16 cellular contexts compared by ENCODE assay signal in the genomic region with DNA sequence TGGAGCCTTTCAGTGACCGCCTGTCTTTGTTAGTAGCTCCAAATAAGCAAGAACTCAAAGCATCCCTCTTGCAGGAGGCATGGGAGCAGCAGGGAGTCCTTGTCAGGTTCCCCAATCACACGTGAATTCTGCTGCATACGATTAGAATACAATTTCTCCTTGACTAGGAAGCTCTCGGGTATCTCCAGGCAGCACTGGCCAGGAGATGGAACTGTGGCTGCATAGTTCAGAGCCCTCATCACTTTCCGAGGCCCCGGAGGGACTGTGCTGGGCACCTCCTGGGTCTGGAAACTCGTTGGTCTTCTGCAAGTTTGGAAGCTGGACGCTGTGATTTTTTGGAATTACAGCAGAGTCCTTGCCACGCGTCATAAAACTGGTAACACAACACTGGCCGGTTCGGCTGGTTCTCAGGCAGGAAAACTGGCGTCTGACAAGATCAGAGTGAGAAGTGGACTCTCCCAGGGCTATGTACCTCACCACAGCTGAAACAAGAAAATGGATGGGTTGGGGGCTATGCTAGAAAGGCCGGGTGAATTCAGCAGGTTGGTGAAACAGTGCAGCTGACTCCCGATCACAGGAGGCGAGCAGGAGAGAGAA.
DNase-seq lines count a peak whose midpoint lies in the region; ATAC-seq and TF ChIP-seq lines count a peak whose summit lies in the region.
"Had no signal": no experiment of that assay in that cellular context is flagged by ENCODE, and none has a peak within 500 bp of the region (broad histone marks: within the 10 kb centered on the region; RNA-seq: fewer than 3 reads in every experiment).

No MANE protein-coding gene starts in this region.

- H3K79me2 ChIP-seq in GM23338 (replicated peaks; ENCODE audit: insufficient read depth): no peaks in the 10 kb centered on the region

- no peaks in the 10 kb centered on the region for H3K36me3 Mint-ChIP-seq in GM23338 (ENCODE audit: low read depth)
- H3K36me3 Mint-ChIP-seq in memory B cell: peaks cover 36% of the 10 kb centered on the region

- H3K27me3 Mint-ChIP-seq in GM23338 (ENCODE audit: insufficient read depth, low read depth, poor library complexity) (peaks cover 11% of the 10 kb centered on the region), memory B cell (no peaks in the 10 kb centered on the region)

- H3K27ac ChIP-seq in GM23338 (ENCODE audit: low read depth): no peak overlapping the region
- H3K27ac ChIP-seq in cingulate gyrus (ENCODE audit: low read depth, low read length): peak overlapping the region; percentile 29
- H3K27ac ChIP-seq in psoas muscle: peak overlapping the region; percentile 4
- H3K27ac ChIP-seq: A549, PC-9 had no signal

- ATAC-seq in GM23338 (no peak), memory B cell (ENCODE audit: low read depth) (no peak), psoas muscle (peak in 1 of 4 donors; percentile 28), HG02588 (IDR thresholded peaks at IDR 0.05; ENCODE audit: unreplicated experiment) (no peak)
- ATAC-seq: A549 had no signal

- in situ Hi-C loops in ACHN (cut with HindIII; ENCODE audit: low pct_ligation_motif_present, low pct_unique_long_range_greater_than_20kb, low sequenced_read_pairs): no loop called here

- H3K4me1 ChIP-seq in GM23338 (ENCODE audit: insufficient read depth): no peaks in the 10 kb centered on the region
- no peaks in the 10 kb centered on the region for H3K4me1 ChIP-seq in psoas muscle
- H3K4me1 ChIP-seq: A549 had no signal

- H3K9me3 Mint-ChIP-seq in GM23338 (no peaks in the 10 kb centered on the region), memory B cell (no peaks in the 10 kb centered on the region)

- TF ChIP-seq CTCF in GM23338 (conservative IDR thresholded peaks at IDR 0.05; ENCODE audit: low read depth in 2 of 2) (no peak), psoas muscle (IDR thresholded peaks at IDR 0.05) (no peak)

- no peak overlapping the region for H3K4me3 ChIP-seq in GM23338
- no peak overlapping the region for H3K4me3 ChIP-seq in psoas muscle
- H3K4me3 ChIP-seq: A549, PC-9 had no signal

- H3K4me1 Mint-ChIP-seq in GM23338 (peaks cover 5% of the 10 kb centered on the region; the same call in 2 of the 3 replicates), memory B cell (peaks cover 6% of the 10 kb centered on the region)

- DNase-seq in GM23338 (ENCODE audit: low spot score): no peak
- DNase-seq in memory B cell (ENCODE audit: low spot score in 2 of 2): no peak
- DNase-seq in psoas muscle: no peak
- DNase-seq in mesenteric fat pad (ENCODE audit: low spot score): no peak
- no peak for DNase-seq in ACHN
- no peak for DNase-seq in UCSD-AML1 (lab: John Stamatoyannopoulos, UW; ENCODE audit: unreplicated experiment)
- DNase-seq: DMS79, GDM1, KG1, NCI-H1092 treated with DMSO at 0.1 percent for 48 hours, NCI-H187, NCI-H748 treated with DMSO at 0.1 percent for 48 hours had no signal

- H3K9me3 ChIP-seq in psoas muscle: no peaks in the 10 kb centered on the region
- H3K9me3 ChIP-seq: A549 had no signal

- no peaks in the 10 kb centered on the region for H3F3A ChIP-seq in GM23338 (replicated peaks; ENCODE audit: low read depth)

- H4K20me1 ChIP-seq in GM23338 (replicated peaks; ENCODE audit: insufficient read depth): no peaks in the 10 kb centered on the region

- H3K36me3 ChIP-seq in GM23338 (ENCODE audit: insufficient read depth) (no peaks in the 10 kb centered on the region), psoas muscle (ENCODE audit: insufficient read depth in 1 of 2, low read depth in 1 of 2) (no peaks in the 10 kb centered on the region)

- intact Hi-C loops in psoas muscle (cut with DNase I): loop anchor here in 1 of 2 donors (10.0 kb wide), 1 partner anchor 289 kb away; no protein-coding TSS in a partner anchor

- 37 to 44% (median 41%) methylated on average over 16 of the region's 16 CpGs for WGBS in psoas muscle, 3 donors

- H3K27me3 ChIP-seq in GM23338 (ENCODE audit: insufficient read depth) (no peaks in the 10 kb centered on the region), psoas muscle (ENCODE audit: insufficient read depth in 3 of 3, low read length in 2 of 3) (peaks cover 0 to 3% (median 0%) of the 10 kb centered on the region in 3 donors)

- H3K9me2 ChIP-seq in GM23338 (ENCODE audit: insufficient read depth): no peaks in the 10 kb centered on the region

- H2AFZ ChIP-seq in GM23338: no peak overlapping the region
- H2AFZ ChIP-seq: PC-9 had no signal

- 0 out of 2 replicates have a peak overlapping the region, but pooled peaks have one; percentile 17 for H3K27ac Mint-ChIP-seq in GM23338
- H3K27ac Mint-ChIP-seq in memory B cell: peak overlapping the region; percentile 22

- H3K4me3 Mint-ChIP-seq in GM23338 (no peak overlapping the region), memory B cell (no peak overlapping the region)

- H3K4me2 ChIP-seq in GM23338: no peak overlapping the region
- H3K4me2 ChIP-seq: A549, PC-9 had no signal

TF ChIP-seq in GM23338, 12 proteins besides CTCF, POLR2A, EP300 and RAD21 (continues in another document):
- TF ChIP-seq EZH2 (IDR thresholded peaks at IDR 0.05; ENCODE audit: low read depth, unreplicated experiment) (no peak), POLR2AphosphoS5 (IDR thresholded peaks at IDR 0.05; ENCODE audit: low read depth) (no peak), ZNF331 (CRISPR knock-in tag; IDR thresholded peaks at IDR 0.05; ENCODE audit: low read depth) (no peak), EZH2phosphoT487 (IDR thresholded peaks at IDR 0.05; ENCODE audit: unreplicated experiment) (no peak), ZNF114 (CRISPR knock-in tag; IDR thresholded peaks at IDR 0.05) (no peak), STAT1 (IDR thresholded peaks at IDR 0.05; ENCODE audit: unreplicated experiment) (no peak), NANOG (IDR thresholded peaks at IDR 0.05; ENCODE audit: borderline replicate concordance) (no peak)
- TF ChIP-seq, protein P1, sequence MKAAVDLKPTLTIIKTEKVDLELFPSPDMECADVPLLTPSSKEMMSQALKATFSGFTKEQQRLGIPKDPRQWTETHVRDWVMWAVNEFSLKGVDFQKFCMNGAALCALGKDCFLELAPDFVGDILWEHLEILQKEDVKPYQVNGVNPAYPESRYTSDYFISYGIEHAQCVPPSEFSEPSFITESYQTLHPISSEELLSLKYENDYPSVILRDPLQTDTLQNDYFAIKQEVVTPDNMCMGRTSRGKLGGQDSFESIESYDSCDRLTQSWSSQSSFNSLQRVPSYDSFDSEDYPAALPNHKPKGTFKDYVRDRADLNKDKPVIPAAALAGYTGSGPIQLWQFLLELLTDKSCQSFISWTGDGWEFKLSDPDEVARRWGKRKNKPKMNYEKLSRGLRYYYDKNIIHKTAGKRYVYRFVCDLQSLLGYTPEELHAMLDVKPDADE (IDR thresholded peaks at IDR 0.05): no peak
- TF ChIP-seq, protein P2, sequence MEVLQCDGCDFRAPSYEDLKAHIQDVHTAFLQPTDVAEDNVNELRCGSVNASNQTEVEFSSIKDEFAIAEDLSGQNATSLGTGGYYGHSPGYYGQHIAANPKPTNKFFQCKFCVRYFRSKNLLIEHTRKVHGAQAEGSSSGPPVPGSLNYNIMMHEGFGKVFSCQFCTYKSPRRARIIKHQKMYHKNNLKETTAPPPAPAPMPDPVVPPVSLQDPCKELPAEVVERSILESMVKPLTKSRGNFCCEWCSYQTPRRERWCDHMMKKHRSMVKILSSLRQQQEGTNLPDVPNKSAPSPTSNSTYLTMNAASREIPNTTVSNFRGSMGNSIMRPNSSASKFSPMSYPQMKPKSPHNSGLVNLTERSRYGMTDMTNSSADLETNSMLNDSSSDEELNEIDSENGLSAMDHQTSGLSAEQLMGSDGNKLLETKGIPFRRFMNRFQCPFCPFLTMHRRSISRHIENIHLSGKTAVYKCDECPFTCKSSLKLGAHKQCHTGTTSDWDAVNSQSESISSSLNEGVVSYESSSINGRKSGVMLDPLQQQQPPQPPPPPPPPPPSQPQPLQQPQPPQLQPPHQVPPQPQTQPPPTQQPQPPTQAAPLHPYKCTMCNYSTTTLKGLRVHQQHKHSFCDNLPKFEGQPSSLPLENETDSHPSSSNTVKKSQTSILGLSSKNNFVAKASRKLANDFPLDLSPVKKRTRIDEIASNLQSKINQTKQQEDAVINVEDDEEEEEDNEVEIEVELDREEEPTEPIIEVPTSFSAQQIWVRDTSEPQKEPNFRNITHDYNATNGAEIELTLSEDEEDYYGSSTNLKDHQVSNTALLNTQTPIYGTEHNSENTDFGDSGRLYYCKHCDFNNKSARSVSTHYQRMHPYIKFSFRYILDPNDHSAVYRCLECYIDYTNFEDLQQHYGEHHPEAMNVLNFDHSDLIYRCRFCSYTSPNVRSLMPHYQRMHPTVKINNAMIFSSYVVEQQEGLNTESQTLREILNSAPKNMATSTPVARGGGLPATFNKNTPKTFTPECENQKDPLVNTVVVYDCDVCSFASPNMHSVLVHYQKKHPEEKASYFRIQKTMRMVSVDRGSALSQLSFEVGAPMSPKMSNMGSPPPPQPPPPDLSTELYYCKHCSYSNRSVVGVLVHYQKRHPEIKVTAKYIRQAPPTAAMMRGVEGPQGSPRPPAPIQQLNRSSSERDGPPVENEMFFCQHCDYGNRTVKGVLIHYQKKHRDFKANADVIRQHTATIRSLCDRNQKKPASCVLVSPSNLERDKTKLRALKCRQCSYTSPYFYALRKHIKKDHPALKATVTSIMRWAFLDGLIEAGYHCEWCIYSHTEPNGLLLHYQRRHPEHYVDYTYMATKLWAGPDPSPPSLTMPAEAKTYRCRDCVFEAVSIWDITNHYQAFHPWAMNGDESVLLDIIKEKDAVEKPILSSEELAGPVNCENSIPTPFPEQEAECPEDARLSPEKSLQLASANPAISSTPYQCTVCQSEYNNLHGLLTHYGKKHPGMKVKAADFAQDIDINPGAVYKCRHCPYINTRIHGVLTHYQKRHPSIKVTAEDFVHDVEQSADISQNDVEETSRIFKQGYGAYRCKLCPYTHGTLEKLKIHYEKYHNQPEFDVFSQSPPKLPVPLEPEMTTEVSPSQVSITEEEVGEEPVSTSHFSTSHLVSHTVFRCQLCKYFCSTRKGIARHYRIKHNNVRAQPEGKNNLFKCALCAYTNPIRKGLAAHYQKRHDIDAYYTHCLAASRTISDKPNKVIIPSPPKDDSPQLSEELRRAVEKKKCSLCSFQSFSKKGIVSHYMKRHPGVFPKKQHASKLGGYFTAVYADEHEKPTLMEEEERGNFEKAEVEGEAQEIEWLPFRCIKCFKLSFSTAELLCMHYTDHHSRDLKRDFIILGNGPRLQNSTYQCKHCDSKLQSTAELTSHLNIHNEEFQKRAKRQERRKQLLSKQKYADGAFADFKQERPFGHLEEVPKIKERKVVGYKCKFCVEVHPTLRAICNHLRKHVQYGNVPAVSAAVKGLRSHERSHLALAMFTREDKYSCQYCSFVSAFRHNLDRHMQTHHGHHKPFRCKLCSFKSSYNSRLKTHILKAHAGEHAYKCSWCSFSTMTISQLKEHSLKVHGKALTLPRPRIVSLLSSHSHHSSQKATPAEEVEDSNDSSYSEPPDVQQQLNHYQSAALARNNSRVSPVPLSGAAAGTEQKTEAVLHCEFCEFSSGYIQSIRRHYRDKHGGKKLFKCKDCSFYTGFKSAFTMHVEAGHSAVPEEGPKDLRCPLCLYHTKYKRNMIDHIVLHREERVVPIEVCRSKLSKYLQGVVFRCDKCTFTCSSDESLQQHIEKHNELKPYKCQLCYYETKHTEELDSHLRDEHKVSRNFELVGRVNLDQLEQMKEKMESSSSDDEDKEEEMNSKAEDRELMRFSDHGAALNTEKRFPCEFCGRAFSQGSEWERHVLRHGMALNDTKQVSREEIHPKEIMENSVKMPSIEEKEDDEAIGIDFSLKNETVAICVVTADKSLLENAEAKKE (CRISPR knock-in tag; IDR thresholded peaks at IDR 0.05): no peak
